ENCODE assay signal across 8 cellular contexts in the genomic region with DNA sequence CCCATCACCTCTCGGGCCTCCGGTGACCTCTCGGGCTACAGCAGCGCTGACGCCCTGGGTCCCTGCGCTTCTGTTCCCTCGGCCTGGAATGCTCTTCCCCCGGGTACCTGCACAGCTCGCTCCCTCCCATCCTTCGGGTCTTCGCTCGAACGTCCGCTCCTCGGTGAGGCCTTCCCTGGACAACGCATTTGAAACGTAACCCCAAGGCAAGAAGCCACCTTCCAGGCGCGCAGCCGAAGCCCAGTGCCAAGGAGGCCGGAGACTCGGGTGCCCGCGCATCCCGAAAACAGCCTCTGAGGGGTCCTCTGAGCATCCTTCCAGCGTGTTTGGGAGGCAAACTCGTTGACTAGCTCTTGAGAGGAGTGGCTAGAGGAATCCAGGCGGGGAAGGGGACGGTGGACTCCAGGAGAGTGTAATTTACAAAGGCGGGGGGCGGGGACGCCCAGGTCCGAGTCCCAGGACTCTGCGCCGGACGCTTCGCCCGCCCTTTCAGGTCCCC.
DNase-seq lines count a peak whose midpoint lies in the region; ATAC-seq and TF ChIP-seq lines count a peak whose summit lies in the region.

No MANE protein-coding gene starts in this region.

- TF ChIP-seq POLR2A in stomach (IDR thresholded peaks at IDR 0.05) = no peak

- TF ChIP-seq CTCF in stomach (IDR thresholded peaks at IDR 0.05) = no peak
- TF ChIP-seq CTCF in GM10248 (IDR thresholded peaks at IDR 0.05; ENCODE audit: control extremely low read depth, extremely low read depth, low read depth, missing control alignments) = no peak

- peaks cover 25 to 31% (median 29%) of the 10 kb centered on the region in 4 donors for H3K4me1 ChIP-seq in stomach

- H3K4me3 ChIP-seq in stomach = peak overlapping the region; percentile 35 to 55 (median 44)

- H3K27me3 ChIP-seq in stomach = peaks cover 15 to 42% (median 36%) of the 10 kb centered on the region in 3 donors

- TF ChIP-seq EP300 in stomach (IDR thresholded peaks at IDR 0.05) = no peak

- CTCF ChIA-PET in GM10248 (lab: Yijun Ruan, JAX) = interaction anchor here (1.2 to 1.3 kb wide), 2 partner anchors 10 to 276 kb away, joined by 3 to 4 read pairs; no protein-coding TSS in a partner anchor

- no peaks in the 10 kb centered on the region for H3K9me3 ChIP-seq in stomach

- POLR2A ChIA-PET in GM10248 (lab: Yijun Ruan, JAX) = no interaction called here

- DNase-seq in NCI-H748 (lab: John Stamatoyannopoulos, UW; ENCODE audit: unreplicated experiment) (peak; percentile 22), NCI-H748 treated with DMSO at 0.1 percent for 48 hours (lab: John Stamatoyannopoulos, UW) (no peak), amniotic epithelial cell (ENCODE audit: low read depth) (peak; percentile 7), iPS-NIHi7 (ENCODE audit: extremely low spot score) (peak; percentile 64), stomach (no peak), globus pallidus (ENCODE audit: low spot score) (no peak), GM10248 (ENCODE audit: extremely low spot score) (no peak)

- H3K27ac ChIP-seq in stomach = no peak overlapping the region

- no peak for ATAC-seq in HG03521 (IDR thresholded peaks at IDR 0.05; ENCODE audit: unreplicated experiment)

- H3K36me3 ChIP-seq in stomach = no peaks in the 10 kb centered on the region

- 1 to 3% (median 2%) methylated on average over 15 to 38 of the region's 38 CpGs for WGBS in stomach, 5 donors

- intact Hi-C loops in stomach (cut with DNase I; ENCODE audit: low total_unique reads) = no loop called here

Comparison
In these comparisons a context has a peak if more than half of its experiments do, and no peak if none do; other contexts are left out.
1. DNase-seq: peak in NCI-H748 (single experiment), amniotic epithelial cell (single experiment) and iPS-NIHi7 (single experiment); none in NCI-H748 treated with DMSO at 0.1 percent for 48 hours (single experiment), stomach (single experiment), globus pallidus (single experiment) and GM10248 (single experiment).